ENCODE assay signal across 24 cellular contexts in the genomic region with DNA sequence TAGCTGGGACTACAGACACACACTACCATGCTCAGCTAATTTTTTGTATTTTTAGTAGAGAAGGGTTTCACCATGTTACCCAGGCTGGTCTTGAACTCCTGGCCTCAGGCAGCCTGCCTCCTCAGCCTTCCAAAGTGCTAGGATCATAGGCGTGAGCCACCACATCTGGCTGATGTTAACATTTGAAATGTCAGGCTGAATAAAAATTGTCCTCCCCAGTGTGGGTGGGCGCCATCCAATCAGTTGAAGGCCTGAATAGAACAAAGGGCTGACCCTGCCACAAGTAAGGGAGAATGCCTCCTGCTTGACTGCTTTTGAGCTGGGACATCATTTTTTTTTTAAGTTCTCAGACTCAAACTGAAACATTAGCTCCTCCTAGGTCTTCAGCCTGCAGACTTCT. TPM values are rescaled to one million over a fixed set of nuclear protein-coding genes. Genes with fewer than 3 reads are reported as not detected.
A peak's percentile ranks its signal among the peaks of the same experiment; 100 is the strongest.
DNase-seq lines count a peak whose midpoint lies in the region; ATAC-seq and TF ChIP-seq lines count a peak whose summit lies in the region.
"Had no signal": no experiment of that assay in that cellular context is flagged by ENCODE, and none has a peak within 500 bp of the region (broad histone marks: within the 10 kb centered on the region; RNA-seq: fewer than 3 reads in every experiment).

No MANE protein-coding gene starts in this region.

- no peak for TF ChIP-seq CTCF in CD14-positive monocyte (IDR thresholded peaks at IDR 0.05)
- no peak for TF ChIP-seq CTCF in MM.1S (IDR thresholded peaks at IDR 0.05; ENCODE audit: low read length)
- TF ChIP-seq CTCF in sigmoid colon (IDR thresholded peaks at IDR 0.05) = no peak
- TF ChIP-seq CTCF in omental fat pad (IDR thresholded peaks at IDR 0.05) = no peak

- H3K36me3 ChIP-seq in MM.1S (replicated peaks; ENCODE audit: insufficient read depth, low read length) (no peaks in the 10 kb centered on the region), sigmoid colon (no peaks in the 10 kb centered on the region)
- H3K36me3 ChIP-seq: adrenal gland, cardiac muscle cell, Peyer's patch, tibial artery had no signal

- H3K27me3 Mint-ChIP-seq in CD14-positive monocyte (ENCODE audit: low read depth in 3 of 3) = peaks cover 0 to 1% (median 0%) of the 10 kb centered on the region in 3 donors
- H3K27me3 Mint-ChIP-seq in effector memory CD8-positive, alpha-beta T cell = no peaks in the 10 kb centered on the region
- H3K27me3 Mint-ChIP-seq: activated CD4-positive, alpha-beta T cell treated with anti-CD3 and anti-CD28 coated beads for 36 hours had no signal

- no peak for TF ChIP-seq EP300 in sigmoid colon (IDR thresholded peaks at IDR 0.05)

- H3K27me3 ChIP-seq in MM.1S (replicated peaks; ENCODE audit: insufficient read depth, low read length) (no peaks in the 10 kb centered on the region), sigmoid colon (no peaks in the 10 kb centered on the region)
- H3K27me3 ChIP-seq: adrenal gland, cardiac muscle cell, Peyer's patch, tibial artery had no signal

- H3F3A ChIP-seq in MM.1S (ENCODE audit: insufficient read depth, low read length) = peaks cover 27% of the 10 kb centered on the region

- H3K79me2 ChIP-seq in MM.1S (ENCODE audit: low read length) = peaks cover 12% of the 10 kb centered on the region

- H3K4me3 Mint-ChIP-seq in CD14-positive monocyte = no peak overlapping the region
- H3K4me3 Mint-ChIP-seq in effector memory CD8-positive, alpha-beta T cell = no peak overlapping the region
- H3K4me3 Mint-ChIP-seq: activated CD4-positive, alpha-beta T cell treated with anti-CD3 and anti-CD28 coated beads for 36 hours; nephron had no signal

- no peaks in the 10 kb centered on the region for H3K9me2 ChIP-seq in MM.1S (replicated peaks; ENCODE audit: insufficient read depth, low read length)

- H3K4me3 ChIP-seq in MM.1S (ENCODE audit: low read length) = no peak overlapping the region
- no peak overlapping the region for H3K4me3 ChIP-seq in sigmoid colon
- H3K4me3 ChIP-seq: adrenal gland, cardiac muscle cell, SK-N-MC, tibial artery had no signal

- H4K20me1 ChIP-seq in MM.1S (ENCODE audit: insufficient read depth, low read length) = no peaks in the 10 kb centered on the region

- H3K9ac ChIP-seq in MM.1S (ENCODE audit: low read length) = peak overlapping the region; percentile 87; the same call in 1 of the 2 replicates

- no peak for DNase-seq in CD14-positive monocyte (ENCODE audit: low spot score)
- DNase-seq in MM.1S = no peak
- no peak for DNase-seq in effector memory CD8-positive, alpha-beta T cell
- no peak for DNase-seq in sigmoid colon
- no peak for DNase-seq in activated effector memory CD4-positive, alpha-beta T cell treated with Interleukin-2 at 50 U/mL for 16 hours
- no peak for DNase-seq in omental fat pad (ENCODE audit: low spot score)
- no peak for DNase-seq in middle frontal gyrus (ENCODE audit: extremely low spot score, low spot score)
- DNase-seq in AG08395 (ENCODE audit: low spot score) = no peak
- DNase-seq: activated CD4-positive, alpha-beta T cell treated with anti-CD3 and anti-CD28 coated beads for 36 hours; activated CD8-positive, alpha-beta memory T cell treated with anti-CD3 and anti-CD28 coated beads, Interleukin-2, amount 50 U/mL, for 48 hours; DMS79 treated with DMSO at 0.1 percent for 48 hours; mesendoderm; NCI-H1105 treated with DMSO at 0.1 percent for 48 hours; NCI-H2081 treated with DMSO at 0.1 percent for 48 hours; NCI-H446 treated with DMSO at 0.1 percent for 48 hours; stimulated activated CD4-positive, alpha-beta T cell treated with anti-CD3 and anti-CD28 coated beads, Interleukin-2, amount 100 ng/mL, for 24 hours; stimulated activated naive CD4-positive, alpha-beta T cell treated with Interleukin-2 at 50 U/mL for 16 hours; T1000 had no signal

- no peak overlapping the region for H3K4me2 ChIP-seq in MM.1S (ENCODE audit: low read depth, low read length)

- WGBS in sigmoid colon, 2 donors = 94 to 95% methylated on average over 2 of the region's 2 CpGs

- no peak for ATAC-seq in effector memory CD8-positive, alpha-beta T cell (replicated peaks)
- ATAC-seq in omental fat pad (ENCODE audit: low FRiP score) = no peak
- ATAC-seq: activated CD4-positive, alpha-beta T cell treated with anti-CD3 and anti-CD28 coated beads for 36 hours had no signal

- no peak for TF ChIP-seq POLR2A in sigmoid colon (IDR thresholded peaks at IDR 0.05)

- H3K4me1 ChIP-seq in MM.1S (ENCODE audit: low read length) (peaks cover 69% of the 10 kb centered on the region), sigmoid colon (peaks cover 0 to 52% (median 48%) of the 10 kb centered on the region in 4 donors)

- intact Hi-C loops in CD14-positive monocyte (cut with micrococcal nuclease) = loop anchor here in 1 of 2 donors (2.0 to 10.0 kb wide), 2 partner anchors 13 to 71 kb away; a partner anchor contains a TSS
- intact Hi-C loops in sigmoid colon (cut with DNase I) = no loop called here

- H3K27ac Mint-ChIP-seq in CD14-positive monocyte = peak overlapping the region; percentile 95 to 99 (median 98)
- peak overlapping the region; percentile 91 to 93 for H3K27ac Mint-ChIP-seq in effector memory CD8-positive, alpha-beta T cell
- H3K27ac Mint-ChIP-seq: activated CD4-positive, alpha-beta T cell treated with anti-CD3 and anti-CD28 coated beads for 36 hours had no signal

- H3K36me3 Mint-ChIP-seq in CD14-positive monocyte = peaks cover 8 to 16% of the 10 kb centered on the region in 2 donors
- no peaks in the 10 kb centered on the region for H3K36me3 Mint-ChIP-seq in effector memory CD8-positive, alpha-beta T cell (ENCODE audit: insufficient read depth)

- H3K9me3 Mint-ChIP-seq in CD14-positive monocyte = peaks cover 0 to 4% (median 0%) of the 10 kb centered on the region in 7 donors
- H3K9me3 Mint-ChIP-seq in effector memory CD8-positive, alpha-beta T cell = no peaks in the 10 kb centered on the region
- H3K9me3 Mint-ChIP-seq: nephron had no signal

- H3K27ac ChIP-seq in MM.1S (ENCODE audit: low read length) = peak overlapping the region; percentile 98; the same call in 1 of the 2 replicates
- peak overlapping the region; percentile 64 to 90 (median 76) for H3K27ac ChIP-seq in sigmoid colon
- H3K27ac ChIP-seq: cardiac muscle cell, SK-N-MC had no signal

- H2AFZ ChIP-seq in MM.1S (ENCODE audit: low read length) = no peak overlapping the region

- peaks cover 90% of the 10 kb centered on the region for H3K4me1 Mint-ChIP-seq in CD14-positive monocyte
- peaks cover 20 to 24% of the 10 kb centered on the region in 2 donors for H3K4me1 Mint-ChIP-seq in effector memory CD8-positive, alpha-beta T cell (ENCODE audit: low read depth in 2 of 2)

- H3K9me3 ChIP-seq in MM.1S (replicated peaks; ENCODE audit: insufficient read depth, low read length) (no peaks in the 10 kb centered on the region), sigmoid colon (no peaks in the 10 kb centered on the region)
- H3K9me3 ChIP-seq: adrenal gland, Peyer's patch, tibial artery had no signal

RNA-seq across cellular contexts. Expression of a gene that starts 21.0 kb away (rescaled TPM):
- polyA plus RNA-seq in CD14-positive monocyte (10 to 100 TPM; 43.3 to 66.3 TPM), sigmoid colon (100 to 1,000 TPM in 2 of 3 donors, 10 to 100 TPM in 1; 60.6 to 200 (median 108) TPM)
- total RNA-seq in sigmoid colon (1,000 to 10,000 TPM in 2 of 4 donors, 100 to 1,000 TPM in 2; 753 to 1,323 (median 1,092) TPM), omental fat pad (1,000 to 10,000 TPM in 3 of 4 donors, 100 to 1,000 TPM in 1; 917 to 1,730 (median 1,246) TPM)
